ENCODE assay signal across 9 cellular contexts in genomic region chr3:192675958-192676649, GRCh38.
DNase-seq lines count a peak whose midpoint lies in the region; ATAC-seq lines count a peak whose summit lies in the region.
"Had no signal": no experiment of that assay in that cellular context is flagged by ENCODE, and none has a peak within 500 bp of the region (broad histone marks: within the 10 kb centered on the region; RNA-seq: fewer than 3 reads in every experiment).

No MANE protein-coding gene starts in this region.

- peak; percentile 2 for DNase-seq in OCI-M1 (lab: John Stamatoyannopoulos, UW)
- no peak for DNase-seq in islet precursor cell
- no peak for DNase-seq in activated effector memory CD4-positive, alpha-beta T cell treated with Interleukin-2 at 50 U/mL for 16 hours
- DNase-seq in NCI-H2171 (lab: John Stamatoyannopoulos, UW): no peak
- no peak for DNase-seq in NCI-H774 (lab: John Stamatoyannopoulos, UW)
- DNase-seq: body of pancreas had no signal

- peak; percentile 74 for ATAC-seq in GM18858 (IDR thresholded peaks at IDR 0.05; ENCODE audit: unreplicated experiment)
- ATAC-seq in GM19467 (IDR thresholded peaks at IDR 0.05; ENCODE audit: unreplicated experiment): peak; percentile 54
- ATAC-seq in HG03095 (IDR thresholded peaks at IDR 0.05; ENCODE audit: unreplicated experiment): peak; percentile 78
- ATAC-seq: body of pancreas had no signal
